ENCODE assay signal across 15 cellular contexts in genomic region chr3:75983609-75984290, GRCh38.
"Had no signal": no experiment of that assay in that cellular context is flagged by ENCODE, and none has a peak within 500 bp of the region (broad histone marks: within the 10 kb centered on the region; RNA-seq: fewer than 3 reads in every experiment).

No MANE protein-coding gene starts in this region.

- H3K4me3 Mint-ChIP-seq: activated CD4-positive, alpha-beta memory T cell treated with anti-CD3 and anti-CD28 coated beads for 36 hours; activated naive CD8-positive, alpha-beta T cell treated with anti-CD3 and anti-CD28 coated beads, Interleukin-2, amount 50 U/mL, for 24 hours; immature natural killer cell; stimulated activated naive CD8-positive, alpha-beta T cell treated with anti-CD3 and anti-CD28 coated beads, Interleukin-15, Interleukin-2, amounts not matched to agents 100 ng/mL and 50 ng/mL, for 24 hours had no signal

- H3K27me3 Mint-ChIP-seq: activated CD4-positive, alpha-beta memory T cell treated with anti-CD3 and anti-CD28 coated beads for 36 hours; activated naive CD8-positive, alpha-beta T cell treated with anti-CD3 and anti-CD28 coated beads, Interleukin-2, amount 50 U/mL, for 24 hours; stimulated activated naive CD8-positive, alpha-beta T cell treated with anti-CD3 and anti-CD28 coated beads, Interleukin-15, Interleukin-2, amounts not matched to agents 100 ng/mL and 50 ng/mL, for 24 hours had no signal

- H3K4me1 Mint-ChIP-seq: activated naive CD8-positive, alpha-beta T cell treated with anti-CD3 and anti-CD28 coated beads, Interleukin-2, amount 50 U/mL, for 24 hours; immature natural killer cell had no signal

- H3K36me3 Mint-ChIP-seq: activated CD4-positive, alpha-beta memory T cell treated with anti-CD3 and anti-CD28 coated beads for 36 hours; immature natural killer cell had no signal

- ATAC-seq: activated naive CD8-positive, alpha-beta T cell treated with anti-CD3 and anti-CD28 coated beads, Interleukin-2, amount 50 U/mL, for 24 hours; body of pancreas; left lobe of liver had no signal

- DNase-seq: activated CD4-positive, alpha-beta memory T cell treated with anti-CD3 and anti-CD28 coated beads for 36 hours; activated naive CD8-positive, alpha-beta T cell treated with anti-CD3 and anti-CD28 coated beads, Interleukin-2, amount 50 U/mL, for 24 hours; activated T-cell treated with anti-CD3 and anti-CD28 coated beads, Interleukin-2, amount 50 U/mL, for 48 hours; body of pancreas; central memory CD4-positive, alpha-beta T cell; cortex of kidney; effector memory CD4-positive, alpha-beta T cell; glutamatergic neuron; immature natural killer cell; mammary epithelial cell; stimulated activated CD4-positive, alpha-beta T cell treated with anti-CD3 and anti-CD28 coated beads, Interleukin-15, amount 100 ng/mL, for 24 hours; stimulated activated CD4-positive, alpha-beta T cell treated with anti-CD3 and anti-CD28 coated beads, Interleukin-4, amount 100 ng/mL, for 24 hours; testis had no signal

- H3K27ac Mint-ChIP-seq: activated CD4-positive, alpha-beta memory T cell treated with anti-CD3 and anti-CD28 coated beads for 36 hours; activated naive CD8-positive, alpha-beta T cell treated with anti-CD3 and anti-CD28 coated beads, Interleukin-2, amount 50 U/mL, for 24 hours; immature natural killer cell; stimulated activated naive CD8-positive, alpha-beta T cell treated with anti-CD3 and anti-CD28 coated beads, Interleukin-15, Interleukin-2, amounts not matched to agents 100 ng/mL and 50 ng/mL, for 24 hours had no signal
